ENCODE assay signal across 8 cellular contexts in genomic region chr14:91311284-91311662, GRCh38.
DNase-seq lines count a peak whose midpoint lies in the region; TF ChIP-seq lines count a peak whose summit lies in the region.
"Had no signal": no experiment of that assay in that cellular context is flagged by ENCODE, and none has a peak within 500 bp of the region (broad histone marks: within the 10 kb centered on the region; RNA-seq: fewer than 3 reads in every experiment).

No MANE protein-coding gene starts in this region.

- no peaks in the 10 kb centered on the region for H3K27me3 Mint-ChIP-seq in T-helper 2 cell treated with Interferon-gamma antibody and Interleukin-4, amounts not matched to agents 5 μg/mL and 100 μg/mL, for 36 hours (ENCODE audit: low read depth)

- no peaks in the 10 kb centered on the region for H3K9me3 Mint-ChIP-seq in T-helper 2 cell treated with Interferon-gamma antibody and Interleukin-4, amounts not matched to agents 5 μg/mL and 100 μg/mL, for 36 hours

- H3K36me3 ChIP-seq in HAP-1 (replicated peaks) (peaks cover 72% of the 10 kb centered on the region), suprapubic skin (peaks cover 37% of the 10 kb centered on the region)

- peak overlapping the region; percentile 82 for H3K4me3 Mint-ChIP-seq in T-helper 2 cell treated with Interferon-gamma antibody and Interleukin-4, amounts not matched to agents 5 μg/mL and 100 μg/mL, for 36 hours

- H3K9me3 ChIP-seq in HAP-1 (no peaks in the 10 kb centered on the region), suprapubic skin (no peaks in the 10 kb centered on the region)

- H3K27me3 ChIP-seq in HAP-1 (ENCODE audit: low read depth) (no peaks in the 10 kb centered on the region), dorsolateral prefrontal cortex (no peaks in the 10 kb centered on the region), suprapubic skin (no peaks in the 10 kb centered on the region)

- TF ChIP-seq CTCF in dorsolateral prefrontal cortex (IDR thresholded peaks at IDR 0.05 in 54 of 56, conservative IDR thresholded peaks at IDR 0.05 in 2 of 56; ENCODE audit: low read depth in 1 of 56, partially characterized antibody in 56 of 56) (no peak), suprapubic skin (IDR thresholded peaks at IDR 0.05) (no peak)

- intact Hi-C loops in dorsolateral prefrontal cortex (cut with DNase I): no loop called here

- peaks cover 90% of the 10 kb centered on the region for H3K36me3 Mint-ChIP-seq in T-helper 2 cell treated with Interferon-gamma antibody and Interleukin-4, amounts not matched to agents 5 μg/mL and 100 μg/mL, for 36 hours (ENCODE audit: low read depth)

- in situ Hi-C loops in HAP-1 (cut with MboI; ENCODE audit: low sequenced_read_pairs): no loop called here

- H3K4me1 ChIP-seq in HAP-1 (no peaks in the 10 kb centered on the region; the same call in 1 of the 2 replicates), suprapubic skin (peaks cover 3% of the 10 kb centered on the region)

- H3K27ac ChIP-seq in dorsolateral prefrontal cortex: no peak overlapping the region
- H3K27ac ChIP-seq in suprapubic skin: no peak overlapping the region

- WGBS in suprapubic skin: 74% methylated on average over 4 of the region's 5 CpGs

- DNase-seq in Jurkat, Clone E6-1 (ENCODE audit: low read depth, low spot score): peak; percentile 71
- peak; percentile 36 for DNase-seq in T-helper 2 cell treated with Interferon-gamma antibody and Interleukin-4, amounts not matched to agents 5 μg/mL and 100 μg/mL, for 36 hours (ENCODE audit: low spot score)
- DNase-seq in activated effector memory CD4-positive, alpha-beta T cell treated with anti-CD3 and anti-CD28 coated beads, Interleukin-2, amount 50 U/mL, for 16 hours: peak; percentile 82
- peak; percentile 39 for DNase-seq in stimulated activated CD4-positive, alpha-beta T cell treated with anti-CD3 and anti-CD28 coated beads, Interleukin-4, amount 100 ng/mL, for 24 hours
- DNase-seq in HAP-1 (ENCODE audit: low spot score in 2 of 2) (no peak), dorsolateral prefrontal cortex (no peak), suprapubic skin (ENCODE audit: low spot score in 2 of 2) (no peak)
- DNase-seq: NCI-H2081 treated with DMSO at 0.1 percent for 48 hours had no signal

- TF ChIP-seq POLR2A in suprapubic skin (IDR thresholded peaks at IDR 0.05): no peak

- TF ChIP-seq EP300 in suprapubic skin (IDR thresholded peaks at IDR 0.05): no peak

- H3K4me3 ChIP-seq in Jurkat, Clone E6-1 (ENCODE audit: low read length): no peak overlapping the region
- H3K4me3 ChIP-seq in HAP-1: no peak overlapping the region
- H3K4me3 ChIP-seq in dorsolateral prefrontal cortex: no peak overlapping the region
- H3K4me3 ChIP-seq in suprapubic skin: no peak overlapping the region

- H3K27ac Mint-ChIP-seq in T-helper 2 cell treated with Interferon-gamma antibody and Interleukin-4, amounts not matched to agents 5 μg/mL and 100 μg/mL, for 36 hours: peak overlapping the region; percentile 98

- H3K4me1 Mint-ChIP-seq in T-helper 2 cell treated with Interferon-gamma antibody and Interleukin-4, amounts not matched to agents 5 μg/mL and 100 μg/mL, for 36 hours (ENCODE audit: low read depth): peaks cover 53% of the 10 kb centered on the region

Comparison
In these comparisons a context has a peak if more than half of its experiments do, and no peak if none do; other contexts are left out.
1. DNase-seq: peak in Jurkat, Clone E6-1 (single experiment), T-helper 2 cell treated with Interferon-gamma antibody and Interleukin-4, amounts not matched to agents 5 μg/mL and 100 μg/mL, for 36 hours (single experiment), activated effector memory CD4-positive, alpha-beta T cell treated with anti-CD3 and anti-CD28 coated beads, Interleukin-2, amount 50 U/mL, for 16 hours (single experiment) and stimulated activated CD4-positive, alpha-beta T cell treated with anti-CD3 and anti-CD28 coated beads, Interleukin-4, amount 100 ng/mL, for 24 hours (single experiment); none in HAP-1 (0 of 2), dorsolateral prefrontal cortex (0 of 10) and suprapubic skin (0 of 2).